Comparison of ENCODE assay signal across 9 cellular contexts in the genomic region with DNA sequence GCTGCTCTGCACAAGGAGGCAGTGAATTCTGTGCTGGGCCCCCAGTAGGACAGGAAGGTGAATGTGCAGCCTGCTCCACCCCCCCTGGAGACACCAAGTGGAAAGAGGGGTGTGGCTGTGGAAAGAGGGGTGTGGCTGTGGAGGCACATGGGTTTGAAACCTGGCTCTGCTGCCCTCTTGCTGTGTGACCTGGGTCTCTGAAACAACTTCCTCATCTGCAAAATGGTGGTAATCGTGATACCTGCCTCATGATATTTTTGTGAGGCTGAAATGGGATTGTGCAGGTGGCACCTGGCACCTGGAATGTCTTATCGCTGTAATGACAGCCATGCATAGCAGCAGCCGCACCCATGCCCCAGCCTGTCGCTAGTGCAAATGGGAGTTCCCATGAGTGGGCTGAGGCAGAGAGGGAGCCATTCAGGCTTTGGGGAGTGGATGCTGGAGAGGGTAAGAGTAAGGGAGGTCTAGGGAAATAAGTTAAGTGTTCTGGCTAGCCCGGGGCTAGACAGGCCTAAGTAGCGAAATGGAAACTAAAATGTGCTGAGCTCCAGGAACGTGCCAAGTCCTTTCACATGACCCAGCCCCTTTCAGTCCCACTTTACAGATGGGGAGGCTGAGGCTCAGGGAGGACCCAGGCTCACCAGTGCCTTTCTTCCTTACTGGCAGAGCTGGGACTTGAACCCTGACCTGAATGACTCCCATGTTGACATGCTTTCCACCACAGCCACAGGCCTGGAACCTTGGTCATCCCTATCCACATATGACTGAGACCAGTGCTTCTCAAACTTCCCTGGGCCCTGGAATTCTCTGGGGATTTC. TPM values are rescaled to one million over a fixed set of nuclear protein-coding genes. Genes with fewer than 3 reads are reported as not detected.
DNase-seq lines count a peak whose midpoint lies in the region; ATAC-seq lines count a peak whose summit lies in the region.
"Had no signal": no experiment of that assay in that cellular context is flagged by ENCODE, and none has a peak within 500 bp of the region (broad histone marks: within the 10 kb centered on the region; RNA-seq: fewer than 3 reads in every experiment).

No MANE protein-coding gene starts in this region.

- 71 to 76% methylated on average over 7 of the region's 7 CpGs for WGBS in GM23248 (ENCODE audit: low coverage in 1 of 2, low lambda C conversion rate in 2 of 2, missing lambda C conversion rate in 2 of 2), 2 experiments

- peaks cover 4% of the 10 kb centered on the region; the same call in 1 of the 2 replicates for H3F3A ChIP-seq in GM23248 (ENCODE audit: insufficient read depth)

- H3K36me3 ChIP-seq in BLaER1 (no peaks in the 10 kb centered on the region), GM23248 (ENCODE audit: low read depth) (no peaks in the 10 kb centered on the region)

- H3K9me2 ChIP-seq in GM23248 (ENCODE audit: insufficient read depth): no peaks in the 10 kb centered on the region

- in situ Hi-C loops in GM23248 (cut with MboI) (no loop called here), SK-MEL-5 (cut with HindIII; ENCODE audit: low pct_unique_long_range_greater_than_20kb, low sequenced_read_pairs) (no loop called here)

- DNase-seq in GM23248 (peak; percentile 12), SK-MEL-5 (ENCODE audit: low read depth, low spot score) (peak; percentile 17), germinal center (ENCODE audit: low spot score) (peak; percentile 50), NCI-H2196 treated with DMSO at 0.1 percent for 48 hours (lab: John Stamatoyannopoulos, UW; ENCODE audit: unreplicated experiment) (no peak), dedifferentiated amniotic fluid mesenchymal stem cell (ENCODE audit: extremely low spot score) (no peak), NCI-H526 treated with DMSO at 0.1 percent for 48 hours (lab: John Stamatoyannopoulos, UW) (no peak)

- H3K9ac ChIP-seq in BLaER1: no peak overlapping the region
- no peak overlapping the region for H3K9ac ChIP-seq in GM23248

- H3K4me2 ChIP-seq in BLaER1 (peak overlapping the region; percentile 41), GM23248 (ENCODE audit: unreplicated experiment) (no peak overlapping the region)

- H3K27me3 ChIP-seq in BLaER1 (no peaks in the 10 kb centered on the region), GM23248 (replicated peaks; ENCODE audit: insufficient read depth) (peaks cover 28% of the 10 kb centered on the region)
- H3K27me3 ChIP-seq: esophagus muscularis mucosa had no signal

- ATAC-seq in HG03442 (IDR thresholded peaks at IDR 0.05; ENCODE audit: unreplicated experiment): no peak

- H2AFZ ChIP-seq in GM23248: no peak overlapping the region

- H3K9me3 ChIP-seq in BLaER1 (no peaks in the 10 kb centered on the region), GM23248 (ENCODE audit: low read depth) (no peaks in the 10 kb centered on the region)
- H3K9me3 ChIP-seq: esophagus muscularis mucosa had no signal

- no peaks in the 10 kb centered on the region for H4K20me1 ChIP-seq in BLaER1
- no peaks in the 10 kb centered on the region for H4K20me1 ChIP-seq in GM23248 (ENCODE audit: insufficient read depth)

- H3K4me1 ChIP-seq in BLaER1 (peaks cover 28% of the 10 kb centered on the region), GM23248 (ENCODE audit: insufficient read depth) (no peaks in the 10 kb centered on the region)

- H3K27ac ChIP-seq in BLaER1 (no peak overlapping the region), GM23248 (no peak overlapping the region)
- H3K27ac ChIP-seq: esophagus muscularis mucosa had no signal

- H3K4me3 ChIP-seq in BLaER1: no peak overlapping the region
- H3K4me3 ChIP-seq in GM23248: no peak overlapping the region
- H3K4me3 ChIP-seq: esophagus muscularis mucosa had no signal

- H3K79me2 ChIP-seq in GM23248 (ENCODE audit: insufficient read depth): no peaks in the 10 kb centered on the region

RNA-seq across cellular contexts. Expression of gene C10orf105, which starts 35.0 kb away (rescaled TPM):
- not detected in 2 replicates for total RNA-seq in GM23248 (2014; rRNA removed; shearing (Covaris generic))
- polyA plus RNA-seq in GM23248 (2016; fragmentation: Nextera tagmentation; extraction: Ambion mirVana): 0.06 TPM in 1 of 2 replicates, not detected in the other
- total RNA-seq in SK-MEL-5 (2014; rRNA removed; shearing (Covaris generic)): not detected in 2 replicates
- not detected in 2 replicates for polyA plus RNA-seq in SK-MEL-5 (2015; cell fraction: cytosol; rRNA removed)
- not detected in 2 replicates for polyA plus RNA-seq in SK-MEL-5 (2015; cell fraction: nucleus; rRNA removed)

Comparison
In these comparisons a context has a peak if more than half of its experiments do, and no peak if none do; other contexts are left out.
1. DNase-seq: peak in GM23248 (single experiment), SK-MEL-5 (single experiment) and germinal center (single experiment); none in NCI-H2196 treated with DMSO at 0.1 percent for 48 hours (single experiment), dedifferentiated amniotic fluid mesenchymal stem cell (single experiment) and NCI-H526 treated with DMSO at 0.1 percent for 48 hours (single experiment).